ENCODE assay signal across 14 cellular contexts in the genomic region with DNA sequence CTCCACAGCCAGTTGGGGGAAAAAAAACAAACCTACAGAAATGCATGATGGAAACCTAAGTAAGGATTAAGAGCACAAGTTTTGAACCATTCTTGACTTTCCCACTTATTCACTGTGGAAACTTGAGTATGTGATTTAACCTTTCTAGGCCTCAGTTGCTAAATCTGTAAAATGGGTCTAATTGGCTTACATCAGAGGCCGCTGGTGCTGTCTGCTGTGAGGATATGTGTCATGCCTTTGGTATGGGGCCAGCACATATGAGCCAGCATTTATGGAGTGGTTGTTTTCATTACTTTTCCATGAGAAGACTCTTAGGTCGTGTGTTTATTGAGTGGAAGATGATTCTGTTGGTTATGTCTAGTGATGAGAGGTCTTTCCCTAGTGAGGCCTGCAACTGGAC.
DNase-seq lines count a peak whose midpoint lies in the region; TF ChIP-seq lines count a peak whose summit lies in the region.
"Had no signal": no experiment of that assay in that cellular context is flagged by ENCODE, and none has a peak within 500 bp of the region (broad histone marks: within the 10 kb centered on the region; RNA-seq: fewer than 3 reads in every experiment).

No MANE protein-coding gene starts in this region.

- H3K4me3 ChIP-seq in epithelial cell of proximal tubule (ENCODE audit: low read depth, low read length) (no peak overlapping the region), skeletal muscle cell (ENCODE audit: low read depth, low read length) (no peak overlapping the region), Peyer's patch (no peak overlapping the region)
- H3K4me3 ChIP-seq: gastrocnemius medialis, thyroid gland had no signal

- H3K4me3 Mint-ChIP-seq in activated naive CD8-positive, alpha-beta T cell treated with anti-CD3 and anti-CD28 coated beads for 36 hours, result no peak overlapping the region
- H3K4me3 Mint-ChIP-seq: activated CD4-positive, alpha-beta memory T cell treated with anti-CD3 and anti-CD28 coated beads for 36 hours; activated naive CD8-positive, alpha-beta T cell treated with anti-CD3 and anti-CD28 coated beads, Interleukin-2, amount 50 U/mL, for 24 hours had no signal

- TF ChIP-seq CTCF in epithelial cell of proximal tubule (conservative IDR thresholded peaks at IDR 0.05; ENCODE audit: low read depth, low read length), result no peak
- TF ChIP-seq CTCF in Peyer's patch (IDR thresholded peaks at IDR 0.05), result no peak

- no peak for TF ChIP-seq POLR2A in Peyer's patch (IDR thresholded peaks at IDR 0.05)

- peaks cover 0 to 6% (median 0%) of the 10 kb centered on the region in 4 donors for H3K4me1 ChIP-seq in Peyer's patch

- H3K36me3 Mint-ChIP-seq in activated naive CD8-positive, alpha-beta T cell treated with anti-CD3 and anti-CD28 coated beads for 36 hours, result peaks cover 23% of the 10 kb centered on the region

- H3K27me3 ChIP-seq in Peyer's patch, result no peaks in the 10 kb centered on the region
- H3K27me3 ChIP-seq: gastrocnemius medialis, thyroid gland had no signal

- H3K36me3 ChIP-seq in Peyer's patch, result peaks cover 0 to 52% (median 0%) of the 10 kb centered on the region in 3 donors

- H3K27ac Mint-ChIP-seq in activated naive CD8-positive, alpha-beta T cell treated with anti-CD3 and anti-CD28 coated beads for 36 hours, result no peak overlapping the region
- H3K27ac Mint-ChIP-seq: activated CD4-positive, alpha-beta memory T cell treated with anti-CD3 and anti-CD28 coated beads for 36 hours; activated naive CD8-positive, alpha-beta T cell treated with anti-CD3 and anti-CD28 coated beads, Interleukin-2, amount 50 U/mL, for 24 hours had no signal

- no peaks in the 10 kb centered on the region for H3K9me3 Mint-ChIP-seq in activated naive CD8-positive, alpha-beta T cell treated with anti-CD3 and anti-CD28 coated beads for 36 hours
- H3K9me3 Mint-ChIP-seq: activated CD4-positive, alpha-beta memory T cell treated with anti-CD3 and anti-CD28 coated beads for 36 hours; activated naive CD8-positive, alpha-beta T cell treated with anti-CD3 and anti-CD28 coated beads, Interleukin-2, amount 50 U/mL, for 24 hours had no signal

- DNase-seq in GM04503 (ENCODE audit: low read depth) (peak; percentile 23), RPMI7951 (ENCODE audit: low read depth) (peak; percentile 64), epithelial cell of proximal tubule (ENCODE audit: low read depth) (peak; percentile 19), skeletal muscle cell (ENCODE audit: low read depth) (peak; percentile 67), Peyer's patch (no peak), NOMO-1 treated with DMSO at 0.1 percent for 48 hours (lab: John Stamatoyannopoulos, UW; ENCODE audit: unreplicated experiment) (no peak), activated gamma-delta T cell treated with Interleukin-2 at 50 U/mL for 16 hours (no peak)
- no peak for DNase-seq in activated naive CD8-positive, alpha-beta T cell treated with anti-CD3 and anti-CD28 coated beads for 36 hours
- DNase-seq: activated CD4-positive, alpha-beta memory T cell treated with anti-CD3 and anti-CD28 coated beads for 36 hours; activated naive CD8-positive, alpha-beta T cell treated with anti-CD3 and anti-CD28 coated beads, Interleukin-2, amount 50 U/mL, for 24 hours; gastrocnemius medialis; left ventricle myocardium superior; NCI-H69; thyroid gland had no signal

- H3K27ac ChIP-seq in Peyer's patch, result no peak overlapping the region
- H3K27ac ChIP-seq: gastrocnemius medialis had no signal

- peaks cover 26% of the 10 kb centered on the region for H3K4me1 Mint-ChIP-seq in activated naive CD8-positive, alpha-beta T cell treated with anti-CD3 and anti-CD28 coated beads for 36 hours

- H3K27me3 Mint-ChIP-seq in activated naive CD8-positive, alpha-beta T cell treated with anti-CD3 and anti-CD28 coated beads for 36 hours, result no peaks in the 10 kb centered on the region
- H3K27me3 Mint-ChIP-seq: activated CD4-positive, alpha-beta memory T cell treated with anti-CD3 and anti-CD28 coated beads for 36 hours; activated naive CD8-positive, alpha-beta T cell treated with anti-CD3 and anti-CD28 coated beads, Interleukin-2, amount 50 U/mL, for 24 hours had no signal

- no peaks in the 10 kb centered on the region for H3K9me3 ChIP-seq in Peyer's patch
- H3K9me3 ChIP-seq: gastrocnemius medialis, thyroid gland had no signal

Comparison
In these comparisons a context has a peak if more than half of its experiments do, and no peak if none do; other contexts are left out.
1. DNase-seq: peak in GM04503 (single experiment), RPMI7951 (single experiment), epithelial cell of proximal tubule (single experiment) and skeletal muscle cell (single experiment); none in activated naive CD8-positive, alpha-beta T cell treated with anti-CD3 and anti-CD28 coated beads for 36 hours (single experiment), Peyer's patch (0 of 3), NOMO-1 treated with DMSO at 0.1 percent for 48 hours (single experiment) and activated gamma-delta T cell treated with Interleukin-2 at 50 U/mL for 16 hours (single experiment).